12 cellular contexts compared by ENCODE assay signal in the genomic region with DNA sequence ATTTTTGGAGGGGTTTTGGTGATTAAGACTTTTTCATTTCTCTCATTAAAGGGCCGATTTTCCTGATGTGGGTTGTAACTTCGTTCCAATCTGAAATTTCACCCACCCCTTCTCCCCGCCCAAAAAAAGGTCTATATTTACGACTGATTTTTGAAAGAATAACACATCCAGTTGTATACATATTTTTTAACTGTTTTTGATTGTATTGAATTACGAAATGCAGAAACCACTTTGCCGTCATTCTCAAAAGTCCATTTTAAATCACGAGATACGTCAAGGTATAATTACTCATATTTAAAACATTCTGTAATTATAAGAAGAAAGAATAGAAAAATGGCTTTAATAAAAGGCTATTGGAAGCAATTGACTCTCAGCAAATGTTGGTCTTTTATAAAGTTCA.
"Had no signal": no experiment of that assay in that cellular context is flagged by ENCODE, and none has a peak within 500 bp of the region (broad histone marks: within the 10 kb centered on the region; RNA-seq: fewer than 3 reads in every experiment).

No MANE protein-coding gene starts in this region.

- H3K36me3 Mint-ChIP-seq: activated naive CD8-positive, alpha-beta T cell treated with anti-CD3 and anti-CD28 coated beads, Interleukin-2, amount 10 ng/mL, durations not matched to agents 7 days and 5 days; immature natural killer cell had no signal

- DNase-seq: activated CD4-positive, CD25-positive, alpha-beta regulatory T cell treated with anti-CD3 and anti-CD28 coated beads, Interleukin-2, amount 50 U/mL, for 72 hours; activated naive CD4-positive, alpha-beta T cell; activated naive CD8-positive, alpha-beta T cell treated with anti-CD3 and anti-CD28 coated beads, Interleukin-2, amount 10 ng/mL, durations not matched to agents 7 days and 5 days; dermis blood vessel endothelial cell; glutamatergic neuron; immature natural killer cell; sigmoid colon; stimulated activated CD4-positive, alpha-beta T cell treated with anti-CD3 and anti-CD28 coated beads, Interleukin-1b, Interleukin-23, amount 100 ng/mL, for 48 hours; stimulated activated naive CD8-positive, alpha-beta T cell treated with anti-CD3 and anti-CD28 coated beads, Interleukin-15, amount 100 ng/mL, for 72 hours; T-helper 9 cell had no signal

- H3K4me1 ChIP-seq: ascending aorta, sigmoid colon had no signal

- H3K9me3 ChIP-seq: ascending aorta, sigmoid colon had no signal

- H3K27ac ChIP-seq: ascending aorta, sigmoid colon had no signal

- H3K9me3 Mint-ChIP-seq: activated naive CD8-positive, alpha-beta T cell treated with anti-CD3 and anti-CD28 coated beads, Interleukin-2, amount 10 ng/mL, durations not matched to agents 7 days and 5 days; neural crest cell; stimulated activated naive CD8-positive, alpha-beta T cell treated with anti-CD3 and anti-CD28 coated beads, Interleukin-15, amount 100 ng/mL, for 72 hours had no signal

- H3K36me3 ChIP-seq: ascending aorta, sigmoid colon had no signal

- ATAC-seq: stimulated activated naive CD8-positive, alpha-beta T cell treated with anti-CD3 and anti-CD28 coated beads, Interleukin-15, amount 100 ng/mL, for 72 hours had no signal

- H3K4me3 Mint-ChIP-seq: activated naive CD8-positive, alpha-beta T cell treated with anti-CD3 and anti-CD28 coated beads, Interleukin-2, amount 10 ng/mL, durations not matched to agents 7 days and 5 days; immature natural killer cell; neural crest cell; stimulated activated naive CD8-positive, alpha-beta T cell treated with anti-CD3 and anti-CD28 coated beads, Interleukin-15, amount 100 ng/mL, for 72 hours had no signal

- H3K27ac Mint-ChIP-seq: activated naive CD8-positive, alpha-beta T cell treated with anti-CD3 and anti-CD28 coated beads, Interleukin-2, amount 10 ng/mL, durations not matched to agents 7 days and 5 days; immature natural killer cell; stimulated activated naive CD8-positive, alpha-beta T cell treated with anti-CD3 and anti-CD28 coated beads, Interleukin-15, amount 100 ng/mL, for 72 hours had no signal

- H3K27me3 ChIP-seq: ascending aorta had no signal

- H3K4me3 ChIP-seq: ascending aorta, sigmoid colon had no signal

- H3K4me1 Mint-ChIP-seq: activated naive CD8-positive, alpha-beta T cell treated with anti-CD3 and anti-CD28 coated beads, Interleukin-2, amount 10 ng/mL, durations not matched to agents 7 days and 5 days; immature natural killer cell; neural crest cell; stimulated activated naive CD8-positive, alpha-beta T cell treated with anti-CD3 and anti-CD28 coated beads, Interleukin-15, amount 100 ng/mL, for 72 hours had no signal
